Comparison of ENCODE assay signal across 1 cellular context in the genomic region with DNA sequence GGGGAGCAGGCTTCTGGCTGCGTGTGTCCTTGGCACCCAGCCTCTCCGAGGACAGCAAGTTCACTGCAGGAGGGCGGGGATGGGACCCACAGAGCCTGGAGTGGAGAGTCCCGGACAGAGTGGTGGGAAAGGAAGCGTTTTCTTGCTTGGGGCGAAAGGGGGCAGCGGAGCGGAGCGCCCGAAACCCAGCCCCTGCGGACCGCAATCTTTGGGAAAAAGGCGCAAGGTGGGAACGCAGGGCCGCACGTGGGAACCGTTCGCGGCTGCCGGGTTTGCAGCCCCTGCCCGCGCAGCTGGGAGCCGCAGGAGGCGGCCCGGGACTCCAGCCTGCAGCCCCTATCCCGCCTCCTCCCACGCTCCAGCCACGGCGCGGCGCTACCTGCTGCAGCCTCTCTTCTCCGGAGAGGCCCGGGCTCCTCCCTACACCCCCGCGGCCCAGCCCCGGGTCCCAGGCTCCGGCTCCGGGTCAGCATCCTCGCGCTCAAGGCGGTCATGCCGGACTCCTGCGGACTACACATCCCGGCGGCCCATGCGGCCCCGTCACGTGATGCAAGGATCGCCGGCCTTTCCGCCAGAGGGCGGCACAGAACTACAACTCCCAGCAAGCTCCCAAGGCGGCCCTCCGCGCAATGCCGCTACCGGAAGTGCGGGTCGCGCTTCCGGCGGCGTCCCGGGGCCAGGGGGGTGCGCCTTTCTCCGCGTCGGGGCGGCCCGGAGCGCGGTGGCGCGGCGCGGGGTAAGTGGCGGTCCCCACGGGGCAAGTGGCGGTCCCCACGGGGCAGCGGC.
A peak's percentile ranks its signal among the peaks of the same experiment; 100 is the strongest.
TF ChIP-seq lines count a peak whose summit lies in the region.

TSS of gene NTHL1 (minus strand) at position 505 of the 786 bp plus-strand sequence. CDS start at position 494, 11 bp downstream.
TSS of gene TSC2 (plus strand) at position 656 of the 786 bp plus-strand sequence. CDS start 631 bp downstream, outside the sequence.

TF ChIP-seq in HepG2, 621 proteins besides CTCF, POLR2A, EP300 and RAD21 (continued from another document and continues in another):
- TF ChIP-seq, protein P1, sequence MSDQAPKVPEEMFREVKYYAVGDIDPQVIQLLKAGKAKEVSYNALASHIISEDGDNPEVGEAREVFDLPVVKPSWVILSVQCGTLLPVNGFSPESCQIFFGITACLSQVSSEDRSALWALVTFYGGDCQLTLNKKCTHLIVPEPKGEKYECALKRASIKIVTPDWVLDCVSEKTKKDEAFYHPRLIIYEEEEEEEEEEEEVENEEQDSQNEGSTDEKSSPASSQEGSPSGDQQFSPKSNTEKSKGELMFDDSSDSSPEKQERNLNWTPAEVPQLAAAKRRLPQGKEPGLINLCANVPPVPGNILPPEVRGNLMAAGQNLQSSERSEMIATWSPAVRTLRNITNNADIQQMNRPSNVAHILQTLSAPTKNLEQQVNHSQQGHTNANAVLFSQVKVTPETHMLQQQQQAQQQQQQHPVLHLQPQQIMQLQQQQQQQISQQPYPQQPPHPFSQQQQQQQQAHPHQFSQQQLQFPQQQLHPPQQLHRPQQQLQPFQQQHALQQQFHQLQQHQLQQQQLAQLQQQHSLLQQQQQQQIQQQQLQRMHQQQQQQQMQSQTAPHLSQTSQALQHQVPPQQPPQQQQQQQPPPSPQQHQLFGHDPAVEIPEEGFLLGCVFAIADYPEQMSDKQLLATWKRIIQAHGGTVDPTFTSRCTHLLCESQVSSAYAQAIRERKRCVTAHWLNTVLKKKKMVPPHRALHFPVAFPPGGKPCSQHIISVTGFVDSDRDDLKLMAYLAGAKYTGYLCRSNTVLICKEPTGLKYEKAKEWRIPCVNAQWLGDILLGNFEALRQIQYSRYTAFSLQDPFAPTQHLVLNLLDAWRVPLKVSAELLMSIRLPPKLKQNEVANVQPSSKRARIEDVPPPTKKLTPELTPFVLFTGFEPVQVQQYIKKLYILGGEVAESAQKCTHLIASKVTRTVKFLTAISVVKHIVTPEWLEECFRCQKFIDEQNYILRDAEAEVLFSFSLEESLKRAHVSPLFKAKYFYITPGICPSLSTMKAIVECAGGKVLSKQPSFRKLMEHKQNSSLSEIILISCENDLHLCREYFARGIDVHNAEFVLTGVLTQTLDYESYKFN (CRISPR knock-in tag; conservative IDR thresholded peaks at IDR 0.05), result peak; percentile 64
- TF ChIP-seq, protein P2, sequence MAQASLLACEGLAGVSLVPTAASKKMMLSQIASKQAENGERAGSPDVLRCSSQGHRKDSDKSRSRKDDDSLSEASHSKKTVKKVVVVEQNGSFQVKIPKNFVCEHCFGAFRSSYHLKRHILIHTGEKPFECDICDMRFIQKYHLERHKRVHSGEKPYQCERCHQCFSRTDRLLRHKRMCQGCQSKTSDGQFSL (CRISPR knock-in tag; IDR thresholded peaks at IDR 0.05), result peak; percentile 77
- no peak for TF ChIP-seq TFAP4 (IDR thresholded peaks at IDR 0.05; ENCODE audit: borderline replicate concordance, low read depth)
- TF ChIP-seq THAP8 (CRISPR knock-in tag; IDR thresholded peaks at IDR 0.05; ENCODE audit: borderline replicate concordance), result no peak; the same call in 1 of the 2 replicates
- TF ChIP-seq DRAP1 (CRISPR knock-in tag; IDR thresholded peaks at IDR 0.05), result peak; percentile 55; the same call in 1 of the 2 replicates
- TF ChIP-seq ATF7 (IDR thresholded peaks at IDR 0.05), result no peak
- no peak; the same call in 1 of the 2 replicates for TF ChIP-seq ATF7 (CRISPR knock-in tag; IDR thresholded peaks at IDR 0.05)
- TF ChIP-seq ZNF761 (CRISPR knock-in tag; conservative IDR thresholded peaks at IDR 0.05), result no peak; the same call in 1 of the 2 replicates
- TF ChIP-seq ZNF446 (CRISPR knock-in tag; IDR thresholded peaks at IDR 0.05), result peak; percentile 44; the same call in 1 of the 2 replicates
- no peak for TF ChIP-seq PRPF4 (IDR thresholded peaks at IDR 0.05; ENCODE audit: low read depth, low read length, poor library complexity, severe bottlenecking)
- no peak for TF ChIP-seq STAT5B (CRISPR knock-in tag; IDR thresholded peaks at IDR 0.05)
- TF ChIP-seq ZNF772 (CRISPR knock-in tag; IDR thresholded peaks at IDR 0.05), result no peak
- TF ChIP-seq NR2F2 (IDR thresholded peaks at IDR 0.05; ENCODE audit: borderline replicate concordance, low read depth), result no peak
- TF ChIP-seq FUBP1 (CRISPR knock-in tag; IDR thresholded peaks at IDR 0.05; ENCODE audit: borderline replicate concordance), result peak; percentile 74; the same call in 1 of the 2 replicates
- TF ChIP-seq ELF1 (CRISPR knock-in tag; IDR thresholded peaks at IDR 0.05), result peak; percentile 93
- TF ChIP-seq KDM5B (CRISPR knock-in tag; IDR thresholded peaks at IDR 0.05; ENCODE audit: borderline replicate concordance), result peak; percentile 81; the same call in 1 of the 2 replicates
- TF ChIP-seq FOSL1 (CRISPR knock-in tag; IDR thresholded peaks at IDR 0.05; ENCODE audit: borderline replicate concordance), result no peak
- TF ChIP-seq CREBL2 (CRISPR knock-in tag; IDR thresholded peaks at IDR 0.05; ENCODE audit: borderline replicate concordance), result no peak
- TF ChIP-seq, protein P3, sequence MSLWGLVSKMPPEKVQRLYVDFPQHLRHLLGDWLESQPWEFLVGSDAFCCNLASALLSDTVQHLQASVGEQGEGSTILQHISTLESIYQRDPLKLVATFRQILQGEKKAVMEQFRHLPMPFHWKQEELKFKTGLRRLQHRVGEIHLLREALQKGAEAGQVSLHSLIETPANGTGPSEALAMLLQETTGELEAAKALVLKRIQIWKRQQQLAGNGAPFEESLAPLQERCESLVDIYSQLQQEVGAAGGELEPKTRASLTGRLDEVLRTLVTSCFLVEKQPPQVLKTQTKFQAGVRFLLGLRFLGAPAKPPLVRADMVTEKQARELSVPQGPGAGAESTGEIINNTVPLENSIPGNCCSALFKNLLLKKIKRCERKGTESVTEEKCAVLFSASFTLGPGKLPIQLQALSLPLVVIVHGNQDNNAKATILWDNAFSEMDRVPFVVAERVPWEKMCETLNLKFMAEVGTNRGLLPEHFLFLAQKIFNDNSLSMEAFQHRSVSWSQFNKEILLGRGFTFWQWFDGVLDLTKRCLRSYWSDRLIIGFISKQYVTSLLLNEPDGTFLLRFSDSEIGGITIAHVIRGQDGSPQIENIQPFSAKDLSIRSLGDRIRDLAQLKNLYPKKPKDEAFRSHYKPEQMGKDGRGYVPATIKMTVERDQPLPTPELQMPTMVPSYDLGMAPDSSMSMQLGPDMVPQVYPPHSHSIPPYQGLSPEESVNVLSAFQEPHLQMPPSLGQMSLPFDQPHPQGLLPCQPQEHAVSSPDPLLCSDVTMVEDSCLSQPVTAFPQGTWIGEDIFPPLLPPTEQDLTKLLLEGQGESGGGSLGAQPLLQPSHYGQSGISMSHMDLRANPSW (CRISPR knock-in tag; IDR thresholded peaks at IDR 0.05; ENCODE audit: borderline replicate concordance), result 0 out of 2 replicates have a peak, but pooled peaks have one; percentile 65
- TF ChIP-seq, protein P4, sequence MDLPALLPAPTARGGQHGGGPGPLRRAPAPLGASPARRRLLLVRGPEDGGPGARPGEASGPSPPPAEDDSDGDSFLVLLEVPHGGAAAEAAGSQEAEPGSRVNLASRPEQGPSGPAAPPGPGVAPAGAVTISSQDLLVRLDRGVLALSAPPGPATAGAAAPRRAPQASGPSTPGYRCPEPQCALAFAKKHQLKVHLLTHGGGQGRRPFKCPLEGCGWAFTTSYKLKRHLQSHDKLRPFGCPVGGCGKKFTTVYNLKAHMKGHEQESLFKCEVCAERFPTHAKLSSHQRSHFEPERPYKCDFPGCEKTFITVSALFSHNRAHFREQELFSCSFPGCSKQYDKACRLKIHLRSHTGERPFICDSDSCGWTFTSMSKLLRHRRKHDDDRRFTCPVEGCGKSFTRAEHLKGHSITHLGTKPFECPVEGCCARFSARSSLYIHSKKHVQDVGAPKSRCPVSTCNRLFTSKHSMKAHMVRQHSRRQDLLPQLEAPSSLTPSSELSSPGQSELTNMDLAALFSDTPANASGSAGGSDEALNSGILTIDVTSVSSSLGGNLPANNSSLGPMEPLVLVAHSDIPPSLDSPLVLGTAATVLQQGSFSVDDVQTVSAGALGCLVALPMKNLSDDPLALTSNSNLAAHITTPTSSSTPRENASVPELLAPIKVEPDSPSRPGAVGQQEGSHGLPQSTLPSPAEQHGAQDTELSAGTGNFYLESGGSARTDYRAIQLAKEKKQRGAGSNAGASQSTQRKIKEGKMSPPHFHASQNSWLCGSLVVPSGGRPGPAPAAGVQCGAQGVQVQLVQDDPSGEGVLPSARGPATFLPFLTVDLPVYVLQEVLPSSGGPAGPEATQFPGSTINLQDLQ (CRISPR knock-in tag; IDR thresholded peaks at IDR 0.05), result no peak
- TF ChIP-seq, protein P5, sequence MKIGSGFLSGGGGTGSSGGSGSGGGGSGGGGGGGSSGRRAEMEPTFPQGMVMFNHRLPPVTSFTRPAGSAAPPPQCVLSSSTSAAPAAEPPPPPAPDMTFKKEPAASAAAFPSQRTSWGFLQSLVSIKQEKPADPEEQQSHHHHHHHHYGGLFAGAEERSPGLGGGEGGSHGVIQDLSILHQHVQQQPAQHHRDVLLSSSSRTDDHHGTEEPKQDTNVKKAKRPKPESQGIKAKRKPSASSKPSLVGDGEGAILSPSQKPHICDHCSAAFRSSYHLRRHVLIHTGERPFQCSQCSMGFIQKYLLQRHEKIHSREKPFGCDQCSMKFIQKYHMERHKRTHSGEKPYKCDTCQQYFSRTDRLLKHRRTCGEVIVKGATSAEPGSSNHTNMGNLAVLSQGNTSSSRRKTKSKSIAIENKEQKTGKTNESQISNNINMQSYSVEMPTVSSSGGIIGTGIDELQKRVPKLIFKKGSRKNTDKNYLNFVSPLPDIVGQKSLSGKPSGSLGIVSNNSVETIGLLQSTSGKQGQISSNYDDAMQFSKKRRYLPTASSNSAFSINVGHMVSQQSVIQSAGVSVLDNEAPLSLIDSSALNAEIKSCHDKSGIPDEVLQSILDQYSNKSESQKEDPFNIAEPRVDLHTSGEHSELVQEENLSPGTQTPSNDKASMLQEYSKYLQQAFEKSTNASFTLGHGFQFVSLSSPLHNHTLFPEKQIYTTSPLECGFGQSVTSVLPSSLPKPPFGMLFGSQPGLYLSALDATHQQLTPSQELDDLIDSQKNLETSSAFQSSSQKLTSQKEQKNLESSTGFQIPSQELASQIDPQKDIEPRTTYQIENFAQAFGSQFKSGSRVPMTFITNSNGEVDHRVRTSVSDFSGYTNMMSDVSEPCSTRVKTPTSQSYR (CRISPR knock-in tag; IDR thresholded peaks at IDR 0.05; ENCODE audit: borderline replicate concordance), result 0 out of 2 replicates have a peak, but pooled peaks have one; percentile 6
- peak; percentile 64 for TF ChIP-seq ZNF776 (CRISPR knock-in tag; IDR thresholded peaks at IDR 0.05)
- no peak for TF ChIP-seq ATRX (CRISPR knock-in tag; IDR thresholded peaks at IDR 0.05; ENCODE audit: borderline replicate concordance)
- TF ChIP-seq SP1 (IDR thresholded peaks at IDR 0.05), result no peak
- TF ChIP-seq SP1 (CRISPR knock-in tag; IDR thresholded peaks at IDR 0.05), result peak; percentile 28; the same call in 1 of the 2 replicates
- peak; percentile 93; the same call in 1 of the 2 replicates for TF ChIP-seq GTF3A (CRISPR knock-in tag; conservative IDR thresholded peaks at IDR 0.05)
- no peak for TF ChIP-seq ZNF333 (CRISPR knock-in tag; IDR thresholded peaks at IDR 0.05; ENCODE audit: borderline replicate concordance)
- peak; percentile 90; the same call in 1 of the 2 replicates for TF ChIP-seq ZNF547 (CRISPR knock-in tag; IDR thresholded peaks at IDR 0.05)
- TF ChIP-seq RBM22 (optimal IDR thresholded peaks at IDR 0.05; ENCODE audit: low read length), result no peak
- TF ChIP-seq ZNF816 (CRISPR knock-in tag; IDR thresholded peaks at IDR 0.05; ENCODE audit: borderline replicate concordance), result peak; percentile 76; the same call in 1 of the 2 replicates
- TF ChIP-seq, protein P6, sequence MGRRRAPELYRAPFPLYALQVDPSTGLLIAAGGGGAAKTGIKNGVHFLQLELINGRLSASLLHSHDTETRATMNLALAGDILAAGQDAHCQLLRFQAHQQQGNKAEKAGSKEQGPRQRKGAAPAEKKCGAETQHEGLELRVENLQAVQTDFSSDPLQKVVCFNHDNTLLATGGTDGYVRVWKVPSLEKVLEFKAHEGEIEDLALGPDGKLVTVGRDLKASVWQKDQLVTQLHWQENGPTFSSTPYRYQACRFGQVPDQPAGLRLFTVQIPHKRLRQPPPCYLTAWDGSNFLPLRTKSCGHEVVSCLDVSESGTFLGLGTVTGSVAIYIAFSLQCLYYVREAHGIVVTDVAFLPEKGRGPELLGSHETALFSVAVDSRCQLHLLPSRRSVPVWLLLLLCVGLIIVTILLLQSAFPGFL (CRISPR knock-in tag; IDR thresholded peaks at IDR 0.05), result no peak
- TF ChIP-seq SALL1 (CRISPR knock-in tag; IDR thresholded peaks at IDR 0.05), result peak; percentile 78; the same call in 1 of the 2 replicates
- no peak for TF ChIP-seq GLMP (CRISPR knock-in tag; IDR thresholded peaks at IDR 0.05; ENCODE audit: borderline replicate concordance)
- TF ChIP-seq CHD2 (IDR thresholded peaks at IDR 0.05; ENCODE audit: low read depth, low read length), result no peak
